In the genomic region with DNA sequence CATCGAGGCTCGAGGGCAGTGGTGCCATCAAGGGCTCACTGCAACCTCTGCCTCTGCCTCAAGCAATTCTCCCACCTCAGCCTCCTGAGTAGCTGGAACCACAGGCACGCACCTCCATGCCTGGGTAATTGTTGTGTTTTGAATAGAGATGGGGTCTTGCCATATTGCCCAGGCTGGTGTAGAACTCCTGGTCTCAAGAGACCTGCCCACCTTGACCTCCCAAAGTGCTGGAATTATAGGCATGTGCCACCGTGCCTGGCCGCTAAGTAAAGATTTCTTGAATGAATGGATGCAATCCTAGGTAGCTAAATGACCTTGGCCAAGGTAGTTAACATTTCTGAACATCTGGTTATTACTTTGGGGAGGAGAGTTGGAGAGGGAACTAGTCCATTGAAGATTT, we compare ENCODE assay signal across 29 cellular contexts.
"Had no signal": no experiment of that assay in that cellular context is flagged by ENCODE, and none has a peak within 500 bp of the region (broad histone marks: within the 10 kb centered on the region; RNA-seq: fewer than 3 reads in every experiment).

No MANE protein-coding gene starts in this region.

- H3K4me3 ChIP-seq: coronary artery, right atrium auricular region, tibial nerve had no signal

- H3K27ac Mint-ChIP-seq: activated CD4-positive, alpha-beta memory T cell treated with anti-CD3 and anti-CD28 coated beads, Interleukin-2, amount 10 ng/mL, durations not matched to agents 7 days and 5 days; activated CD4-positive, alpha-beta T cell treated with anti-CD3 and anti-CD28 coated beads, Interleukin-2, amount 10 ng/mL, durations not matched to agents 24 days and 14 days; activated naive CD8-positive, alpha-beta T cell treated with anti-CD3 and anti-CD28 coated beads, Interleukin-2, amount 10 ng/mL, durations not matched to agents 7 days and 5 days; activated T-helper 2 cell treated with anti-CD3 and anti-CD28 coated beads, Interferon-gamma antibody, Interleukin-2, Interleukin-4, amounts not matched to agents 10 μg/mL and 5 μg/mL and 100 μg/mL, durations not matched to agents 14 hours and 24 hours and 36 hours had no signal

- H3K27me3 ChIP-seq: brain microvascular endothelial cell, right atrium auricular region, tibial nerve had no signal

- H3K27me3 Mint-ChIP-seq: activated CD4-positive, alpha-beta memory T cell treated with anti-CD3 and anti-CD28 coated beads, Interleukin-2, amount 10 ng/mL, durations not matched to agents 7 days and 5 days; activated CD4-positive, alpha-beta T cell treated with anti-CD3 and anti-CD28 coated beads, Interleukin-2, amount 10 ng/mL, durations not matched to agents 24 days and 14 days; activated naive CD8-positive, alpha-beta T cell treated with anti-CD3 and anti-CD28 coated beads, Interleukin-2, amount 10 ng/mL, durations not matched to agents 7 days and 5 days; effector memory CD8-positive, alpha-beta T cell had no signal

- H2AFZ ChIP-seq: parathyroid adenoma had no signal

- FAIRE-seq: astrocyte, endothelial cell of umbilical vein, keratinocyte, TTC549 had no signal

- H3K4me3 Mint-ChIP-seq: activated CD4-positive, alpha-beta memory T cell treated with anti-CD3 and anti-CD28 coated beads, Interleukin-2, amount 10 ng/mL, durations not matched to agents 7 days and 5 days; activated CD4-positive, alpha-beta T cell treated with anti-CD3 and anti-CD28 coated beads, Interleukin-2, amount 10 ng/mL, durations not matched to agents 24 days and 14 days; activated naive CD8-positive, alpha-beta T cell treated with anti-CD3 and anti-CD28 coated beads, Interleukin-2, amount 10 ng/mL, durations not matched to agents 7 days and 5 days had no signal

- H3K36me3 ChIP-seq: right atrium auricular region had no signal

- ATAC-seq: activated CD4-positive, CD25-positive, alpha-beta regulatory T cell treated with anti-CD3 and anti-CD28 coated beads, Interleukin-2, amount 50 U/mL, for 24 hours; effector memory CD8-positive, alpha-beta T cell; left colon had no signal

- DNase-seq: activated CD4-positive, alpha-beta memory T cell treated with anti-CD3 and anti-CD28 coated beads, Interleukin-2, amount 10 ng/mL, durations not matched to agents 7 days and 5 days; activated CD4-positive, alpha-beta T cell treated with anti-CD3 and anti-CD28 coated beads, Interleukin-2, amount 10 ng/mL, durations not matched to agents 24 days and 14 days; activated CD8-positive, alpha-beta memory T cell treated with anti-CD3 and anti-CD28 coated beads, Interleukin-2, amount 50 U/mL, for 48 hours; activated naive CD8-positive, alpha-beta T cell treated with anti-CD3 and anti-CD28 coated beads, Interleukin-2, amount 10 ng/mL, durations not matched to agents 7 days and 5 days; activated T-cell treated with anti-CD3 and anti-CD28 coated beads, Interleukin-2, amount 50 U/mL, for 48 hours; amniotic stem cell; brain microvascular endothelial cell; effector memory CD8-positive, alpha-beta T cell; head of caudate nucleus; hippocampal formation; left colon; mammary epithelial cell; nucleus accumbens; stimulated activated CD4-positive, alpha-beta T cell treated with anti-CD3 and anti-CD28 coated beads, Interleukin-15, amount 100 ng/mL, for 24 hours; stimulated activated CD4-positive, alpha-beta T cell treated with anti-CD3 and anti-CD28 coated beads, Interleukin-2, amount 100 ng/mL, for 24 hours; stimulated activated naive CD4-positive, alpha-beta T cell treated with Interleukin-2 at 50 U/mL for 16 hours; T-helper 9 cell had no signal

- H3K9ac ChIP-seq: parathyroid adenoma had no signal

- H3K9me3 Mint-ChIP-seq: activated CD4-positive, alpha-beta memory T cell treated with anti-CD3 and anti-CD28 coated beads, Interleukin-2, amount 10 ng/mL, durations not matched to agents 7 days and 5 days; activated CD4-positive, alpha-beta T cell treated with anti-CD3 and anti-CD28 coated beads, Interleukin-2, amount 10 ng/mL, durations not matched to agents 24 days and 14 days; activated naive CD8-positive, alpha-beta T cell treated with anti-CD3 and anti-CD28 coated beads, Interleukin-2, amount 10 ng/mL, durations not matched to agents 7 days and 5 days; activated T-helper 2 cell treated with anti-CD3 and anti-CD28 coated beads, Interferon-gamma antibody, Interleukin-2, Interleukin-4, amounts not matched to agents 10 μg/mL and 5 μg/mL and 100 μg/mL, durations not matched to agents 14 hours and 24 hours and 36 hours; effector memory CD8-positive, alpha-beta T cell; neural crest cell had no signal

- H3K9me3 ChIP-seq: right atrium auricular region, tibial nerve had no signal

- H3K27ac ChIP-seq: brain microvascular endothelial cell, coronary artery, parathyroid adenoma, right atrium auricular region, tibial nerve, VCaP had no signal
